2 cellular contexts compared by ENCODE assay signal in the genomic region with DNA sequence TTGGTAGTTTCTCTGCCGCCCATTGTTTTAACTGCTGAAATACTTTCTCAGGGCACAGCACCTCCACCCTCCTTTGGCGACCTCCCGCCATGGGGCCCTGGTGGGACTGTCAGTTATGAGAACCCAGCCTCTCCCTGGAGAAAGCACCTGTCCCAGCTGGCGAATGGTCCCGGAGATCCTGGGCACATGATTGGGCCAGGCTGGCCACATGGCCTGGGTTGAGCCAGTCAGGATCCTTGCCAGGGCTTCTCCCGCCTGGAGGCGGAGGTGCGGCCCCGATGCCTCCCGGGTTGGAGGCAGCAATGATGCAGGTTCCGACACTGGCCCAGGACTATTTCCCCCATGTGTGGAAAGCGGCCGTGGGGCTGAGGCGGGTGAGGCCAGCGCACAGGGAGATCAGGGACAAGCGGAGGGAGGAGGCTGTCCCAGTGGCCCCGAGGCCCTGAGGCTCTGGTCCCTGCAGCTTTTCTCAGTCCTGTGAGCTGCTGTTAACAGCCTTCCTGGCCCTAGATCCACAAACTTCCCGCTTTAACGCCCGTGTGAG.
TF ChIP-seq lines count a peak whose summit lies in the region.

No MANE protein-coding gene starts in this region.

TF ChIP-seq in GM23338, 12 proteins besides CTCF, POLR2A, EP300 and RAD21 (continues in another document):
- no peak for TF ChIP-seq POLR2AphosphoS5 (IDR thresholded peaks at IDR 0.05; ENCODE audit: low read depth)
- no peak for TF ChIP-seq ZNF331 (CRISPR knock-in tag; IDR thresholded peaks at IDR 0.05; ENCODE audit: low read depth)
- no peak for TF ChIP-seq CREB1 (CRISPR knock-in tag; IDR thresholded peaks at IDR 0.05; ENCODE audit: low read depth)
- no peak for TF ChIP-seq NANOG (IDR thresholded peaks at IDR 0.05; ENCODE audit: borderline replicate concordance)
- TF ChIP-seq STAT1 (IDR thresholded peaks at IDR 0.05; ENCODE audit: unreplicated experiment): no peak
- no peak for TF ChIP-seq EZH2 (IDR thresholded peaks at IDR 0.05; ENCODE audit: low read depth, unreplicated experiment)
- TF ChIP-seq, protein P1, sequence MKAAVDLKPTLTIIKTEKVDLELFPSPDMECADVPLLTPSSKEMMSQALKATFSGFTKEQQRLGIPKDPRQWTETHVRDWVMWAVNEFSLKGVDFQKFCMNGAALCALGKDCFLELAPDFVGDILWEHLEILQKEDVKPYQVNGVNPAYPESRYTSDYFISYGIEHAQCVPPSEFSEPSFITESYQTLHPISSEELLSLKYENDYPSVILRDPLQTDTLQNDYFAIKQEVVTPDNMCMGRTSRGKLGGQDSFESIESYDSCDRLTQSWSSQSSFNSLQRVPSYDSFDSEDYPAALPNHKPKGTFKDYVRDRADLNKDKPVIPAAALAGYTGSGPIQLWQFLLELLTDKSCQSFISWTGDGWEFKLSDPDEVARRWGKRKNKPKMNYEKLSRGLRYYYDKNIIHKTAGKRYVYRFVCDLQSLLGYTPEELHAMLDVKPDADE (IDR thresholded peaks at IDR 0.05): no peak
- TF ChIP-seq EZH2phosphoT487 (IDR thresholded peaks at IDR 0.05; ENCODE audit: unreplicated experiment): no peak
- no peak for TF ChIP-seq ZNF114 (CRISPR knock-in tag; IDR thresholded peaks at IDR 0.05)
- TF ChIP-seq, protein P2, sequence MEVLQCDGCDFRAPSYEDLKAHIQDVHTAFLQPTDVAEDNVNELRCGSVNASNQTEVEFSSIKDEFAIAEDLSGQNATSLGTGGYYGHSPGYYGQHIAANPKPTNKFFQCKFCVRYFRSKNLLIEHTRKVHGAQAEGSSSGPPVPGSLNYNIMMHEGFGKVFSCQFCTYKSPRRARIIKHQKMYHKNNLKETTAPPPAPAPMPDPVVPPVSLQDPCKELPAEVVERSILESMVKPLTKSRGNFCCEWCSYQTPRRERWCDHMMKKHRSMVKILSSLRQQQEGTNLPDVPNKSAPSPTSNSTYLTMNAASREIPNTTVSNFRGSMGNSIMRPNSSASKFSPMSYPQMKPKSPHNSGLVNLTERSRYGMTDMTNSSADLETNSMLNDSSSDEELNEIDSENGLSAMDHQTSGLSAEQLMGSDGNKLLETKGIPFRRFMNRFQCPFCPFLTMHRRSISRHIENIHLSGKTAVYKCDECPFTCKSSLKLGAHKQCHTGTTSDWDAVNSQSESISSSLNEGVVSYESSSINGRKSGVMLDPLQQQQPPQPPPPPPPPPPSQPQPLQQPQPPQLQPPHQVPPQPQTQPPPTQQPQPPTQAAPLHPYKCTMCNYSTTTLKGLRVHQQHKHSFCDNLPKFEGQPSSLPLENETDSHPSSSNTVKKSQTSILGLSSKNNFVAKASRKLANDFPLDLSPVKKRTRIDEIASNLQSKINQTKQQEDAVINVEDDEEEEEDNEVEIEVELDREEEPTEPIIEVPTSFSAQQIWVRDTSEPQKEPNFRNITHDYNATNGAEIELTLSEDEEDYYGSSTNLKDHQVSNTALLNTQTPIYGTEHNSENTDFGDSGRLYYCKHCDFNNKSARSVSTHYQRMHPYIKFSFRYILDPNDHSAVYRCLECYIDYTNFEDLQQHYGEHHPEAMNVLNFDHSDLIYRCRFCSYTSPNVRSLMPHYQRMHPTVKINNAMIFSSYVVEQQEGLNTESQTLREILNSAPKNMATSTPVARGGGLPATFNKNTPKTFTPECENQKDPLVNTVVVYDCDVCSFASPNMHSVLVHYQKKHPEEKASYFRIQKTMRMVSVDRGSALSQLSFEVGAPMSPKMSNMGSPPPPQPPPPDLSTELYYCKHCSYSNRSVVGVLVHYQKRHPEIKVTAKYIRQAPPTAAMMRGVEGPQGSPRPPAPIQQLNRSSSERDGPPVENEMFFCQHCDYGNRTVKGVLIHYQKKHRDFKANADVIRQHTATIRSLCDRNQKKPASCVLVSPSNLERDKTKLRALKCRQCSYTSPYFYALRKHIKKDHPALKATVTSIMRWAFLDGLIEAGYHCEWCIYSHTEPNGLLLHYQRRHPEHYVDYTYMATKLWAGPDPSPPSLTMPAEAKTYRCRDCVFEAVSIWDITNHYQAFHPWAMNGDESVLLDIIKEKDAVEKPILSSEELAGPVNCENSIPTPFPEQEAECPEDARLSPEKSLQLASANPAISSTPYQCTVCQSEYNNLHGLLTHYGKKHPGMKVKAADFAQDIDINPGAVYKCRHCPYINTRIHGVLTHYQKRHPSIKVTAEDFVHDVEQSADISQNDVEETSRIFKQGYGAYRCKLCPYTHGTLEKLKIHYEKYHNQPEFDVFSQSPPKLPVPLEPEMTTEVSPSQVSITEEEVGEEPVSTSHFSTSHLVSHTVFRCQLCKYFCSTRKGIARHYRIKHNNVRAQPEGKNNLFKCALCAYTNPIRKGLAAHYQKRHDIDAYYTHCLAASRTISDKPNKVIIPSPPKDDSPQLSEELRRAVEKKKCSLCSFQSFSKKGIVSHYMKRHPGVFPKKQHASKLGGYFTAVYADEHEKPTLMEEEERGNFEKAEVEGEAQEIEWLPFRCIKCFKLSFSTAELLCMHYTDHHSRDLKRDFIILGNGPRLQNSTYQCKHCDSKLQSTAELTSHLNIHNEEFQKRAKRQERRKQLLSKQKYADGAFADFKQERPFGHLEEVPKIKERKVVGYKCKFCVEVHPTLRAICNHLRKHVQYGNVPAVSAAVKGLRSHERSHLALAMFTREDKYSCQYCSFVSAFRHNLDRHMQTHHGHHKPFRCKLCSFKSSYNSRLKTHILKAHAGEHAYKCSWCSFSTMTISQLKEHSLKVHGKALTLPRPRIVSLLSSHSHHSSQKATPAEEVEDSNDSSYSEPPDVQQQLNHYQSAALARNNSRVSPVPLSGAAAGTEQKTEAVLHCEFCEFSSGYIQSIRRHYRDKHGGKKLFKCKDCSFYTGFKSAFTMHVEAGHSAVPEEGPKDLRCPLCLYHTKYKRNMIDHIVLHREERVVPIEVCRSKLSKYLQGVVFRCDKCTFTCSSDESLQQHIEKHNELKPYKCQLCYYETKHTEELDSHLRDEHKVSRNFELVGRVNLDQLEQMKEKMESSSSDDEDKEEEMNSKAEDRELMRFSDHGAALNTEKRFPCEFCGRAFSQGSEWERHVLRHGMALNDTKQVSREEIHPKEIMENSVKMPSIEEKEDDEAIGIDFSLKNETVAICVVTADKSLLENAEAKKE (CRISPR knock-in tag; IDR thresholded peaks at IDR 0.05): no peak

TF ChIP-seq in Ishikawa, 13 proteins besides CTCF, POLR2A, EP300 and RAD21:
- TF ChIP-seq, protein P3, sequence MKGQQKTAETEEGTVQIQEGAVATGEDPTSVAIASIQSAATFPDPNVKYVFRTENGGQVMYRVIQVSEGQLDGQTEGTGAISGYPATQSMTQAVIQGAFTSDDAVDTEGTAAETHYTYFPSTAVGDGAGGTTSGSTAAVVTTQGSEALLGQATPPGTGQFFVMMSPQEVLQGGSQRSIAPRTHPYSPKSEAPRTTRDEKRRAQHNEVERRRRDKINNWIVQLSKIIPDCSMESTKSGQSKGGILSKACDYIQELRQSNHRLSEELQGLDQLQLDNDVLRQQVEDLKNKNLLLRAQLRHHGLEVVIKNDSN (IDR thresholded peaks at IDR 0.05): peak; percentile 53
- no peak for TF ChIP-seq CREB1 (IDR thresholded peaks at IDR 0.05; ENCODE audit: low read depth)
